Comparison of ENCODE assay signal across 14 cellular contexts in the genomic region with DNA sequence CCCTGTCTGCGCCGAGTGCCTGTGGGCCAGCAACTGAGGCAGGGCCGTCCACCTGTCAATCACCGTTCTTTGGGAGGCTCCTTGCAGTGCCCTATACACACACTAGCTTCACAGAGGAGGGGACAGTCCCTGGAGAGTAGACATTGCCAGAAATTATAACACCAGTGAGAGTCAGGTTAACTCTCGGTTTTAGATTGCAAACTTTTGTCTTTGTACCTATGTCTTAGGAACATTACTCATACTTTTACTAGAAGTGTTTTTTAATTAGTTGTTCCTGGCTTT.
DNase-seq lines count a peak whose midpoint lies in the region; ATAC-seq and TF ChIP-seq lines count a peak whose summit lies in the region.
"Had no signal": no experiment of that assay in that cellular context is flagged by ENCODE, and none has a peak within 500 bp of the region (broad histone marks: within the 10 kb centered on the region; RNA-seq: fewer than 3 reads in every experiment).

No MANE protein-coding gene starts in this region.

- H3K9me3 Mint-ChIP-seq in activated T-cell treated with anti-CD3 and anti-CD28 coated beads, Interleukin-2, amount 50 U/mL, for 72 hours: no peaks in the 10 kb centered on the region
- no peaks in the 10 kb centered on the region for H3K9me3 Mint-ChIP-seq in activated naive CD4-positive, alpha-beta T cell treated with anti-CD3 and anti-CD28 coated beads, Interleukin-2, amount 50 U/mL, for 72 hours
- no peaks in the 10 kb centered on the region for H3K9me3 Mint-ChIP-seq in neural crest cell
- H3K9me3 Mint-ChIP-seq: H9 had no signal

- ATAC-seq in activated T-cell treated with anti-CD3 and anti-CD28 coated beads, Interleukin-2, amount 50 U/mL, for 72 hours (replicated peaks in 1 of 2): peak; percentile 69 to 72
- peak; percentile 71 to 74 for ATAC-seq in activated naive CD4-positive, alpha-beta T cell treated with anti-CD3 and anti-CD28 coated beads, Interleukin-2, amount 50 U/mL, for 72 hours
- ATAC-seq: SK-N-SH treated with all-trans-retinoic acid at 6 μM for 48 hours had no signal

- H3K4me3 ChIP-seq in GM12865 (ENCODE audit: low read depth, low read length): no peak overlapping the region

- no peaks in the 10 kb centered on the region for H3K27me3 Mint-ChIP-seq in activated T-cell treated with anti-CD3 and anti-CD28 coated beads, Interleukin-2, amount 50 U/mL, for 72 hours (ENCODE audit: low read depth)
- H3K27me3 Mint-ChIP-seq in neural crest cell (ENCODE audit: low read depth): no peaks in the 10 kb centered on the region

- no peak for TF ChIP-seq CTCF in GM12865 (IDR thresholded peaks at IDR 0.05; ENCODE audit: insufficient read depth, low read depth, low read length, missing control alignments)
- no peak for TF ChIP-seq CTCF in neural crest cell (conservative IDR thresholded peaks at IDR 0.05)

- H3K36me3 Mint-ChIP-seq in activated T-cell treated with anti-CD3 and anti-CD28 coated beads, Interleukin-2, amount 50 U/mL, for 72 hours (ENCODE audit: insufficient read depth in 2 of 2): peaks cover 13 to 41% of the 10 kb centered on the region in 2 donors
- H3K36me3 Mint-ChIP-seq in activated naive CD4-positive, alpha-beta T cell treated with anti-CD3 and anti-CD28 coated beads, Interleukin-2, amount 50 U/mL, for 72 hours: peaks cover 6 to 47% of the 10 kb centered on the region in 2 donors
- peaks cover 19% of the 10 kb centered on the region for H3K36me3 Mint-ChIP-seq in neural crest cell (ENCODE audit: low read depth)

- in situ Hi-C loops in ACHN (cut with HindIII; ENCODE audit: low pct_ligation_motif_present, low pct_unique_long_range_greater_than_20kb, low sequenced_read_pairs): no loop called here

- H3K4me1 Mint-ChIP-seq in activated T-cell treated with anti-CD3 and anti-CD28 coated beads, Interleukin-2, amount 50 U/mL, for 72 hours (ENCODE audit: low read depth): peaks cover 80% of the 10 kb centered on the region
- peaks cover 19% of the 10 kb centered on the region for H3K4me1 Mint-ChIP-seq in neural crest cell

- H3K4me3 Mint-ChIP-seq in activated T-cell treated with anti-CD3 and anti-CD28 coated beads, Interleukin-2, amount 50 U/mL, for 72 hours: peak overlapping the region; percentile 63 to 77
- H3K4me3 Mint-ChIP-seq in neural crest cell: no peak overlapping the region
- H3K4me3 Mint-ChIP-seq: H9 had no signal

- H3K27ac Mint-ChIP-seq in activated T-cell treated with anti-CD3 and anti-CD28 coated beads, Interleukin-2, amount 50 U/mL, for 72 hours: peak overlapping the region; percentile 98
- H3K27ac Mint-ChIP-seq in activated naive CD4-positive, alpha-beta T cell treated with anti-CD3 and anti-CD28 coated beads, Interleukin-2, amount 50 U/mL, for 72 hours: peak overlapping the region; percentile 94 to 96
- peak overlapping the region; percentile 78 for H3K27ac Mint-ChIP-seq in neural crest cell (ENCODE audit: unreplicated experiment)

- peak; percentile 44 to 53 for DNase-seq in activated T-cell treated with anti-CD3 and anti-CD28 coated beads, Interleukin-2, amount 50 U/mL, for 72 hours
- DNase-seq in activated T-cell treated with anti-CD3 and anti-CD28 coated beads for 4 hours (no peak), GM12865 (ENCODE audit: low read depth) (peak; percentile 49), neural crest cell (ENCODE audit: low read depth, low spot score) (no peak), NCI-H82 (lab: John Stamatoyannopoulos, UW) (no peak), HPDE6-E6E7 (ENCODE audit: extremely low spot score) (no peak), ACHN (no peak)
- peak in 1 of 2 donors; percentile 41 for DNase-seq in activated naive CD4-positive, alpha-beta T cell treated with anti-CD3 and anti-CD28 coated beads, Interleukin-2, amount 50 U/mL, for 72 hours (ENCODE audit: low spot score in 2 of 2)
- DNase-seq: activated CD8-positive, alpha-beta memory T cell treated with anti-CD3 and anti-CD28 coated beads, Interleukin-2, amount 50 U/mL, for 4 hours; anterior cingulate cortex; foreskin fibroblast; H9; NCI-H1417 had no signal

Comparison
In these comparisons a context has a peak if more than half of its experiments do, and no peak if none do; other contexts are left out.
1. DNase-seq: peak in activated T-cell treated with anti-CD3 and anti-CD28 coated beads, Interleukin-2, amount 50 U/mL, for 72 hours (2 of 2) and GM12865 (single experiment); none in activated T-cell treated with anti-CD3 and anti-CD28 coated beads for 4 hours (single experiment), neural crest cell (single experiment), NCI-H82 (single experiment), HPDE6-E6E7 (single experiment) and ACHN (single experiment).
2. Peak in every context shown above with its lines, with median percentiles within 50 percentile points of each other: H3K27ac Mint-ChIP-seq.